Comparison of ENCODE assay signal across 1 cellular context in genomic region chr19:4277051-4277700, GRCh38.
TF ChIP-seq lines count a peak whose summit lies in the region.

No MANE protein-coding gene starts in this region.

TF ChIP-seq in HEK293, 187 proteins besides CTCF, POLR2A, EP300 and RAD21 (continued from another document):
- TF ChIP-seq ZNF148 (tag by site-specific recombination; IDR thresholded peaks at IDR 0.05; ENCODE audit: borderline replicate concordance) (no peak), ZBTB7A (tag by site-specific recombination; IDR thresholded peaks at IDR 0.05; ENCODE audit: low read depth) (0 out of 2 replicates have a peak, but pooled peaks have one; percentile 35), ZNF639 (tag by site-specific recombination; IDR thresholded peaks at IDR 0.05) (peak; percentile 70)
- TF ChIP-seq, protein P1, sequence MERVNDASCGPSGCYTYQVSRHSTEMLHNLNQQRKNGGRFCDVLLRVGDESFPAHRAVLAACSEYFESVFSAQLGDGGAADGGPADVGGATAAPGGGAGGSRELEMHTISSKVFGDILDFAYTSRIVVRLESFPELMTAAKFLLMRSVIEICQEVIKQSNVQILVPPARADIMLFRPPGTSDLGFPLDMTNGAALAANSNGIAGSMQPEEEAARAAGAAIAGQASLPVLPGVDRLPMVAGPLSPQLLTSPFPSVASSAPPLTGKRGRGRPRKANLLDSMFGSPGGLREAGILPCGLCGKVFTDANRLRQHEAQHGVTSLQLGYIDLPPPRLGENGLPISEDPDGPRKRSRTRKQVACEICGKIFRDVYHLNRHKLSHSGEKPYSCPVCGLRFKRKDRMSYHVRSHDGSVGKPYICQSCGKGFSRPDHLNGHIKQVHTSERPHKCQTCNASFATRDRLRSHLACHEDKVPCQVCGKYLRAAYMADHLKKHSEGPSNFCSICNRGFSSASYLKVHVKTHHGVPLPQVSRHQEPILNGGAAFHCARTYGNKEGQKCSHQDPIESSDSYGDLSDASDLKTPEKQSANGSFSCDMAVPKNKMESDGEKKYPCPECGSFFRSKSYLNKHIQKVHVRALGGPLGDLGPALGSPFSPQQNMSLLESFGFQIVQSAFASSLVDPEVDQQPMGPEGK (tag by site-specific recombination; IDR thresholded peaks at IDR 0.05) = peak; percentile 37; the same call in 1 of the 2 replicates
